ENCODE assay signal across 8 cellular contexts in genomic region chr6:13327691-13328075, GRCh38. TPM values are rescaled to one million over a fixed set of nuclear protein-coding genes. Genes with fewer than 3 reads are reported as not detected.
A peak's percentile ranks its signal among the peaks of the same experiment; 100 is the strongest.
DNase-seq lines count a peak whose midpoint lies in the region; ATAC-seq and TF ChIP-seq lines count a peak whose summit lies in the region.

No MANE protein-coding gene starts in this region.

- H3K27ac Mint-ChIP-seq in naive thymus-derived CD8-positive, alpha-beta T cell = peak overlapping the region; percentile 93 to 99 (median 98)

- H3K36me3 Mint-ChIP-seq in naive thymus-derived CD8-positive, alpha-beta T cell = peaks cover 6 to 30% (median 9%) of the 10 kb centered on the region in 3 donors

- POLR2A ChIA-PET in naive thymus-derived CD8-positive, alpha-beta T cell (lab: Charles Lee) = interaction anchor here (1.1 to 2.1 kb wide), 4 partner anchors 10 to 288 kb away, joined by 3 to 17 read pairs (median 10); partner anchors contain the start of genes NOL7 and SIRT5

- H3K9me3 Mint-ChIP-seq in naive thymus-derived CD8-positive, alpha-beta T cell = no peaks in the 10 kb centered on the region

- H3K27me3 Mint-ChIP-seq in naive thymus-derived CD8-positive, alpha-beta T cell = no peaks in the 10 kb centered on the region

- peaks cover 2 to 31% (median 19%) of the 10 kb centered on the region in 4 donors for H3K4me1 Mint-ChIP-seq in naive thymus-derived CD8-positive, alpha-beta T cell

- TF ChIP-seq CTCF in coronary artery (IDR thresholded peaks at IDR 0.05) = no peak

- H3K4me3 Mint-ChIP-seq in naive thymus-derived CD8-positive, alpha-beta T cell = peak overlapping the region; percentile 88 to 97 (median 96)

- peak overlapping the region; percentile 84 to 89 for H3K27ac ChIP-seq in coronary artery

- in situ Hi-C loops in KBM-7 (cut with MboI; ENCODE audit: low pct_unique_long_range_greater_than_20kb, low sequenced_read_pairs) = no loop called here

- peak; percentile 70 for DNase-seq in NCI-H748 (lab: John Stamatoyannopoulos, UW; ENCODE audit: unreplicated experiment)
- no peak for DNase-seq in coronary artery (ENCODE audit: low spot score)
- DNase-seq in naive thymus-derived CD8-positive, alpha-beta T cell = no peak
- no peak for DNase-seq in KBM-7
- DNase-seq in effector CD4-positive, alpha-beta T cell = no peak
- no peak for DNase-seq in stimulated activated CD8-positive, alpha-beta memory T cell treated with anti-CD3 and anti-CD28 coated beads, Interleukin-4, amount 100 ng/mL, for 48 hours
- no peak for DNase-seq in iPS-NIHi7 (ENCODE audit: extremely low spot score)

- ATAC-seq in GM19438 (IDR thresholded peaks at IDR 0.05; ENCODE audit: low read depth, unreplicated experiment) = peak; percentile 8
- ATAC-seq in naive thymus-derived CD8-positive, alpha-beta T cell = peak; percentile 2 to 16

- H3K4me3 ChIP-seq in coronary artery = peak overlapping the region; percentile 79

RNA-seq across cellular contexts. Expression of gene TBC1D7, which starts 0.7 kb away (rescaled TPM):
- total RNA-seq in naive thymus-derived CD8-positive, alpha-beta T cell = 10 to 100 TPM; 17.9 to 19.2 TPM
- polyA plus RNA-seq in naive thymus-derived CD8-positive, alpha-beta T cell = 10 to 100 TPM; 11.8 to 17.1 (median 12.5) TPM
